ENCODE assay signal across 21 cellular contexts in genomic region chr19:8261881-8262280, GRCh38. TPM values are rescaled to one million over a fixed set of nuclear protein-coding genes. Genes with fewer than 3 reads are reported as not detected.
A peak's percentile ranks its signal among the peaks of the same experiment; 100 is the strongest.
DNase-seq lines count a peak whose midpoint lies in the region; ATAC-seq and TF ChIP-seq lines count a peak whose summit lies in the region.
"Had no signal": no experiment of that assay in that cellular context is flagged by ENCODE, and none has a peak within 500 bp of the region (broad histone marks: within the 10 kb centered on the region; RNA-seq: fewer than 3 reads in every experiment).

No MANE protein-coding gene starts in this region.

- no peak for TF ChIP-seq CTCF in osteoblast (IDR thresholded peaks at IDR 0.05; ENCODE audit: extremely low read depth, low read depth, low read length)
- no peak for TF ChIP-seq CTCF in testis (IDR thresholded peaks at IDR 0.05)

- H3K4me3 ChIP-seq in osteoblast (ENCODE audit: insufficient read depth, low read length) (no peak overlapping the region), testis (no peak overlapping the region)
- H3K4me3 ChIP-seq: GM23338, K562 had no signal

- intact Hi-C loops in testis (cut with DNase I; ENCODE audit: low total_unique reads): no loop called here

- no peak for ATAC-seq in HG03442 (IDR thresholded peaks at IDR 0.05; ENCODE audit: unreplicated experiment)
- ATAC-seq: K562 had no signal

- H2AFZ ChIP-seq in osteoblast (ENCODE audit: low read length): no peak overlapping the region
- H2AFZ ChIP-seq: GM23338 had no signal

- H3K27ac ChIP-seq in osteoblast (ENCODE audit: low read depth, low read length) (no peak overlapping the region), testis (no peak overlapping the region)

- no peaks in the 10 kb centered on the region for H3K4me1 ChIP-seq in osteoblast (ENCODE audit: insufficient read depth, low read length)
- H3K4me1 ChIP-seq in testis: no peaks in the 10 kb centered on the region

- no peaks in the 10 kb centered on the region for H4K20me1 ChIP-seq in osteoblast (ENCODE audit: insufficient read depth, low read length)

- WGBS in testis, 2 donors: 84 to 90% methylated on average over 10 to 14 of the region's 14 CpGs

- no peaks in the 10 kb centered on the region for H3K36me3 ChIP-seq in osteoblast (ENCODE audit: insufficient read depth, low read length)
- no peaks in the 10 kb centered on the region for H3K36me3 ChIP-seq in testis (ENCODE audit: low read depth, missing control alignments)

- H3K27me3 ChIP-seq in osteoblast (ENCODE audit: insufficient read depth, low read length): no peaks in the 10 kb centered on the region
- H3K27me3 ChIP-seq in testis: no peaks in the 10 kb centered on the region

- TF ChIP-seq POLR2A in testis (IDR thresholded peaks at IDR 0.05): no peak

- no peak overlapping the region for H3K4me2 ChIP-seq in osteoblast (ENCODE audit: insufficient read depth, low read length)
- H3K4me2 ChIP-seq: GM23338 had no signal

- peak; percentile 39 for DNase-seq in activated CD8-positive, alpha-beta memory T cell treated with anti-CD3 and anti-CD28 coated beads, Interleukin-2, amount 50 U/mL, for 48 hours
- DNase-seq in activated CD8-positive, alpha-beta memory T cell treated with anti-CD3 and anti-CD28 coated beads for 24 hours: no peak
- DNase-seq in D341Med (ENCODE audit: low spot score) (peak; percentile 22), osteoblast (ENCODE audit: insufficient read length, low spot score, missing footprints) (peak; percentile 49), testis (peak; percentile 13), NCI-H146 (lab: John Stamatoyannopoulos, UW) (no peak)
- no peak for DNase-seq in activated naive CD4-positive, alpha-beta T cell (lab: John Stamatoyannopoulos, UW)
- DNase-seq: 8988T; Calu3; CD4-positive, CD25-positive, alpha-beta regulatory T cell; DMS53; EL; NCI-H1105; NCI-H1694; NCI-H2107; NCI-H2227 treated with DMSO at 0.1 percent for 48 hours; NCI-H82; SHP77 treated with DMSO at 0.1 percent for 48 hours had no signal

- H3K79me2 ChIP-seq in osteoblast (ENCODE audit: insufficient read depth, low read length): no peaks in the 10 kb centered on the region

- H3K9me3 ChIP-seq in osteoblast (ENCODE audit: low read depth, low read length) (no peaks in the 10 kb centered on the region), testis (no peaks in the 10 kb centered on the region)

RNA-seq across cellular contexts. Expression of gene CD320, which starts 46.3 kb away (rescaled TPM):
- total RNA-seq in osteoblast (18.6 and 22.8 TPM in 2 replicates), testis (10 to 100 TPM; 61.2 to 65.8 TPM)
- polyA plus RNA-seq in testis (ENCODE audit: insufficient read depth, low read depth, low replicate concordance): 88.3 TPM

RNA-seq across cellular contexts. Expression of gene CERS4, which starts 52.7 kb away (rescaled TPM):
- 1.5 and 4.0 TPM in 2 replicates for total RNA-seq in osteoblast
- 100 to 1,000 TPM in 1 of 2 donors, 10 to 100 TPM in 1; 68.6 to 105 TPM for total RNA-seq in testis
- 35.2 TPM for polyA plus RNA-seq in testis (ENCODE audit: insufficient read depth, low read depth, low replicate concordance)

RNA-seq across cellular contexts. Expression of gene NDUFA7, which starts 59.3 kb away (rescaled TPM):
- 9.0 and 18.3 TPM in 2 replicates for total RNA-seq in osteoblast
- 10 to 100 TPM; 38.2 to 50.5 TPM for total RNA-seq in testis
- polyA plus RNA-seq in testis (ENCODE audit: insufficient read depth, low read depth, low replicate concordance): 91.2 TPM

RNA-seq across cellular contexts. Expression of gene RPS28, which starts 59.4 kb away (rescaled TPM):
- 177 and 180 TPM in 2 replicates for total RNA-seq in osteoblast
- total RNA-seq in testis: 100 to 1,000 TPM; 221 to 398 TPM
- 505 TPM for polyA plus RNA-seq in testis (ENCODE audit: insufficient read depth, low read depth, low replicate concordance)

Comparison
In these comparisons a context has a peak if more than half of its experiments do, and no peak if none do; other contexts are left out.
1. DNase-seq: peak in activated CD8-positive, alpha-beta memory T cell treated with anti-CD3 and anti-CD28 coated beads, Interleukin-2, amount 50 U/mL, for 48 hours (single experiment), D341Med (single experiment), osteoblast (single experiment) and testis (single experiment); none in activated CD8-positive, alpha-beta memory T cell treated with anti-CD3 and anti-CD28 coated beads for 24 hours (single experiment), activated naive CD4-positive, alpha-beta T cell (0 of 4) and NCI-H146 (single experiment).
2. RNA of gene CERS4, which starts 52.7 kb away (total RNA-seq): 68.6 to 105 TPM in testis; 1.5 to 4.0 TPM in osteoblast; every median in the first group is over 10 times any median in the second.